In genomic region chr4:165502919-165503907, GRCh38 we compare ENCODE assay signal across 12 cellular contexts.
DNase-seq lines count a peak whose midpoint lies in the region; ATAC-seq and TF ChIP-seq lines count a peak whose summit lies in the region.
"Had no signal": no experiment of that assay in that cellular context is flagged by ENCODE, and none has a peak within 500 bp of the region (broad histone marks: within the 10 kb centered on the region; RNA-seq: fewer than 3 reads in every experiment).

No MANE protein-coding gene starts in this region.

- H3K4me3 ChIP-seq in ascending aorta = no peak overlapping the region

- ATAC-seq in left ventricle myocardium superior = peak; percentile 57

- H3K27ac ChIP-seq in ascending aorta = peak overlapping the region in 1 of 2 donors; percentile 15

- intact Hi-C loops in left ventricle myocardium superior (cut with micrococcal nuclease) = no loop called here
- intact Hi-C loops in ascending aorta (cut with DNase I) = no loop called here

- peaks cover 0 to 10% of the 10 kb centered on the region in 2 donors for H3K4me1 ChIP-seq in ascending aorta

- H3K9me3 ChIP-seq in ascending aorta = no peaks in the 10 kb centered on the region

- DNase-seq in Daoy (ENCODE audit: low read depth) (peak; percentile 15), HCEC 1CT (peak; percentile 58), SW480 (ENCODE audit: low spot score) (peak; percentile 0), left ventricle myocardium superior (no peak), ascending aorta (ENCODE audit: low spot score in 2 of 2) (no peak), iPS-NIHi7 (ENCODE audit: extremely low spot score) (no peak), SHP77 (lab: John Stamatoyannopoulos, UW) (no peak), COLO668 (lab: John Stamatoyannopoulos, UW; ENCODE audit: unreplicated experiment) (no peak)
- DNase-seq: CD4-positive, alpha-beta memory T cell; GOT3; hippocampal formation; NCI-H510A treated with DMSO at 0.1 percent for 48 hours had no signal

- peaks cover 0 to 16% of the 10 kb centered on the region in 2 donors for H3K36me3 ChIP-seq in ascending aorta

- H3K27me3 ChIP-seq in ascending aorta = no peaks in the 10 kb centered on the region

- TF ChIP-seq CTCF in ascending aorta (IDR thresholded peaks at IDR 0.05) = no peak

Comparison
In these comparisons a context has a peak if more than half of its experiments do, and no peak if none do; other contexts are left out.
1. DNase-seq: peak in Daoy (single experiment), HCEC 1CT (single experiment) and SW480 (single experiment); none in left ventricle myocardium superior (single experiment), ascending aorta (0 of 2), iPS-NIHi7 (single experiment), SHP77 (0 of 2) and COLO668 (single experiment).